ENCODE assay signal across 15 cellular contexts in genomic region chr11:111310723-111311122, GRCh38. TPM values are rescaled to one million over a fixed set of nuclear protein-coding genes. Genes with fewer than 3 reads are reported as not detected.
DNase-seq lines count a peak whose midpoint lies in the region; ATAC-seq and TF ChIP-seq lines count a peak whose summit lies in the region.
"Had no signal": no experiment of that assay in that cellular context is flagged by ENCODE, and none has a peak within 500 bp of the region (broad histone marks: within the 10 kb centered on the region; RNA-seq: fewer than 3 reads in every experiment).

No MANE protein-coding gene starts in this region.

- no peak overlapping the region for H3K4me3 Mint-ChIP-seq in MCF 10A (ENCODE audit: unreplicated experiment)
- no peak overlapping the region for H3K4me3 Mint-ChIP-seq in GM23338
- H3K4me3 Mint-ChIP-seq in chondrocyte (ENCODE audit: unreplicated experiment), result no peak overlapping the region
- H3K4me3 Mint-ChIP-seq: CD14-positive monocyte had no signal

- H3K27ac ChIP-seq in breast epithelium, result peak overlapping the region; percentile 7 to 56
- H3K27ac ChIP-seq in GM23338 (ENCODE audit: low read depth), result no peak overlapping the region
- H3K27ac ChIP-seq in mammary epithelial cell (ENCODE audit: insufficient read depth, low read depth, low read length), result no peak overlapping the region
- H3K27ac ChIP-seq: GM23248, Peyer's patch had no signal

- no peaks in the 10 kb centered on the region for H4K20me1 ChIP-seq in GM23338 (replicated peaks; ENCODE audit: insufficient read depth)
- H4K20me1 ChIP-seq in mammary epithelial cell (ENCODE audit: insufficient read depth, low read length), result no peaks in the 10 kb centered on the region

- H2AFZ ChIP-seq in GM23338, result no peak overlapping the region
- H2AFZ ChIP-seq in mammary epithelial cell (ENCODE audit: low read depth, low read length), result peak overlapping the region; percentile 1
- H2AFZ ChIP-seq: GM23248 had no signal

- in situ Hi-C loops in mammary epithelial cell (cut with MboI; ENCODE audit: low sequenced_read_pairs in 2 of 2), result no loop called here

- H3K27ac Mint-ChIP-seq in MCF 10A (ENCODE audit: low read depth, unreplicated experiment), result no peak overlapping the region
- H3K27ac Mint-ChIP-seq in GM23338, result no peak overlapping the region
- H3K27ac Mint-ChIP-seq in chondrocyte (ENCODE audit: unreplicated experiment), result no peak overlapping the region
- H3K27ac Mint-ChIP-seq: CD14-positive monocyte had no signal

- H3F3A ChIP-seq in GM23338 (replicated peaks; ENCODE audit: low read depth), result no peaks in the 10 kb centered on the region

- 10% methylated on average over 6 of the region's 6 CpGs for WGBS in mammary epithelial cell (ENCODE audit: low coverage, missing lambda C conversion rate)

- no peak overlapping the region for H3K9ac ChIP-seq in mammary epithelial cell (ENCODE audit: insufficient read depth, low read length)
- H3K9ac ChIP-seq: GM23248 had no signal

- TF ChIP-seq CTCF in breast epithelium (IDR thresholded peaks at IDR 0.05) (no peak), MCF 10A (IDR thresholded peaks at IDR 0.05; ENCODE audit: unreplicated experiment) (no peak), GM23338 (conservative IDR thresholded peaks at IDR 0.05; ENCODE audit: low read depth in 2 of 2) (no peak), mammary epithelial cell (conservative IDR thresholded peaks at IDR 0.05 in 1 of 2, IDR thresholded peaks at IDR 0.05 in 1 of 2; ENCODE audit: extremely low read depth in 1 of 2, insufficient read depth in 1 of 2, low read depth in 1 of 2, low read length in 2 of 2) (no peak), chondrocyte (IDR thresholded peaks at IDR 0.05) (no peak)

- H3K27me3 ChIP-seq in breast epithelium, result no peaks in the 10 kb centered on the region
- H3K27me3 ChIP-seq in GM23338 (ENCODE audit: insufficient read depth), result no peaks in the 10 kb centered on the region
- no peaks in the 10 kb centered on the region for H3K27me3 ChIP-seq in mammary epithelial cell (ENCODE audit: insufficient read depth, low read length)
- H3K27me3 ChIP-seq: Peyer's patch had no signal

- POLR2A ChIA-PET in MCF 10A (lab: Yijun Ruan, JAX), result no interaction called here

- H3K9me2 ChIP-seq in GM23338 (ENCODE audit: insufficient read depth), result no peaks in the 10 kb centered on the region

- H3K9me3 Mint-ChIP-seq in MCF 10A (ENCODE audit: unreplicated experiment) (peaks cover 8% of the 10 kb centered on the region), GM23338 (no peaks in the 10 kb centered on the region), chondrocyte (ENCODE audit: low read depth) (peaks cover 7% of the 10 kb centered on the region)

- H3K4me2 ChIP-seq in GM23338 (no peak overlapping the region), mammary epithelial cell (ENCODE audit: insufficient read depth, low read depth, low read length) (no peak overlapping the region)

- no peak for TF ChIP-seq POLR2A in breast epithelium (IDR thresholded peaks at IDR 0.05)

- no peaks in the 10 kb centered on the region for H3K9me3 ChIP-seq in breast epithelium
- no peaks in the 10 kb centered on the region for H3K9me3 ChIP-seq in mammary epithelial cell (replicated peaks; ENCODE audit: insufficient read depth, low read length)
- H3K9me3 ChIP-seq: Peyer's patch had no signal

- H3K4me1 ChIP-seq in breast epithelium, result no peaks in the 10 kb centered on the region
- H3K4me1 ChIP-seq in GM23338 (ENCODE audit: insufficient read depth), result no peaks in the 10 kb centered on the region
- peaks cover 9% of the 10 kb centered on the region for H3K4me1 ChIP-seq in mammary epithelial cell (ENCODE audit: insufficient read depth, low read length)

- ATAC-seq in GM23338, result peak; percentile 61
- ATAC-seq in HG03469 (IDR thresholded peaks at IDR 0.05; ENCODE audit: unreplicated experiment), result no peak
- ATAC-seq: SK-N-SH treated with all-trans-retinoic acid at 6 μM for 48 hours had no signal

- intact Hi-C loops in breast epithelium (cut with DNase I; ENCODE audit: low total_unique reads), result no loop called here
- intact Hi-C loops in MCF 10A (cut with micrococcal nuclease), result no loop called here
- intact Hi-C loops in mammary epithelial cell (cut with micrococcal nuclease), result no loop called here

- DNase-seq in breast epithelium (ENCODE audit: low spot score in 2 of 2) (no peak), MCF 10A (ENCODE audit: unreplicated experiment) (no peak), GM23338 (ENCODE audit: low spot score) (peak; percentile 20), mammary epithelial cell (peak; percentile 21), chondrocyte (ENCODE audit: low spot score) (no peak), NCI-H82 treated with DMSO at 0.1 percent for 48 hours (lab: John Stamatoyannopoulos, UW; ENCODE audit: unreplicated experiment) (no peak)
- DNase-seq: Calu3, GM23248, NCI-H2227 treated with DMSO at 0.1 percent for 48 hours, Peyer's patch, Right ventricle myocardium superior had no signal

- BruUV-seq in MCF 10A (replicated peaks; lab: Mats Ljungman, UMichigan) (no TSS peak), mammary epithelial cell (replicated peaks; lab: Mats Ljungman, UMichigan) (no TSS peak)

- dilution Hi-C loops in mammary epithelial cell (cut with HindIII; ENCODE audit: low sequenced_read_pairs), result no loop called here

- H3K79me2 ChIP-seq in GM23338 (replicated peaks; ENCODE audit: insufficient read depth), result no peaks in the 10 kb centered on the region
- no peaks in the 10 kb centered on the region for H3K79me2 ChIP-seq in mammary epithelial cell (ENCODE audit: insufficient read depth, low read length)

- H3K36me3 ChIP-seq in breast epithelium (no peaks in the 10 kb centered on the region), GM23338 (ENCODE audit: insufficient read depth) (no peaks in the 10 kb centered on the region), mammary epithelial cell (ENCODE audit: insufficient read depth, low read length) (no peaks in the 10 kb centered on the region)
- H3K36me3 ChIP-seq: Peyer's patch had no signal

- H3K27me3 Mint-ChIP-seq in MCF 10A (ENCODE audit: insufficient read depth, unreplicated experiment) (peaks cover 65% of the 10 kb centered on the region), GM23338 (ENCODE audit: insufficient read depth, low read depth, poor library complexity) (peaks cover 1% of the 10 kb centered on the region), chondrocyte (ENCODE audit: low read depth) (peaks cover 58% of the 10 kb centered on the region)

- H3K4me3 ChIP-seq in breast epithelium (no peak overlapping the region), GM23338 (no peak overlapping the region), mammary epithelial cell (replicated peaks in 1 of 3; ENCODE audit: insufficient read depth in 1 of 3, low read depth in 2 of 3, low read length in 3 of 3) (no peak overlapping the region)
- H3K4me3 ChIP-seq: GM23248, Peyer's patch had no signal

- H3K36me3 Mint-ChIP-seq in MCF 10A (ENCODE audit: insufficient read depth, unreplicated experiment) (no peaks in the 10 kb centered on the region), GM23338 (ENCODE audit: low read depth) (no peaks in the 10 kb centered on the region), chondrocyte (ENCODE audit: low read depth) (no peaks in the 10 kb centered on the region)
- H3K36me3 Mint-ChIP-seq: CD14-positive monocyte had no signal

- CTCF ChIA-PET in MCF 10A (lab: Yijun Ruan, JAX) (interaction anchor here (0.7 to 1.2 kb wide), 3 partner anchors 112 to 598 kb away, joined by 3 read pairs; partner anchors contain the start of gene ARHGAP20), mammary epithelial cell (lab: Charles Lee; ENCODE audit: low non-redundant PET) (no interaction called here)

- H3K4me1 Mint-ChIP-seq in MCF 10A (ENCODE audit: insufficient read depth, unreplicated experiment) (peaks cover 6% of the 10 kb centered on the region), GM23338 (peaks cover 2% of the 10 kb centered on the region; the same call in 2 of the 3 replicates), chondrocyte (ENCODE audit: low read depth) (no peaks in the 10 kb centered on the region)
- H3K4me1 Mint-ChIP-seq: CD14-positive monocyte had no signal

TF ChIP-seq in GM23338, 12 proteins besides CTCF, POLR2A, EP300 and RAD21 (continues in another document):
- TF ChIP-seq EZH2phosphoT487 (IDR thresholded peaks at IDR 0.05; ENCODE audit: unreplicated experiment), result no peak

RNA-seq across cellular contexts. Expression of gene POU2AF3, which starts 12.4 kb away (rescaled TPM):
- total RNA-seq in breast epithelium, result 1 to 10 TPM; 1.4 to 3.6 (median 1.6) TPM
- not detected in 2 replicates for total RNA-seq in MCF 10A (2022)
- 2.7 and 5.2 TPM in 2 replicates for total RNA-seq in GM23338 (2014; rRNA removed; shearing (Covaris generic))
- polyA plus RNA-seq in GM23338 (2016; fragmentation: Nextera tagmentation; extraction: Ambion mirVana), result 2.1 and 3.4 TPM in 2 replicates
- under 1 TPM in 1 of 2 donors, not detected in 1; 0.33 TPM for total RNA-seq in mammary epithelial cell
- polyA plus RNA-seq in mammary epithelial cell, result not detected
- polyA minus RNA-seq in mammary epithelial cell, result not detected
- total RNA-seq in chondrocyte, result not detected in 3 replicates
- total RNA-seq: GM23248; T-helper 1 cell treated with Interleukin-12 subunit alpha and Interleukin-12 subunit beta and Interleukin-4 antibody, amounts not matched to agents 30 ng/mL and 1 ng/mL, for 36 hours had no signal
- polyA plus RNA-seq: CD14-positive monocyte, GM23248 had no signal

Comparison
In these comparisons a context has a peak if more than half of its experiments do, and no peak if none do; other contexts are left out.
1. DNase-seq: peak in GM23338 (single experiment) and mammary epithelial cell (single experiment); none in breast epithelium (0 of 2), MCF 10A (single experiment), chondrocyte (single experiment) and NCI-H82 treated with DMSO at 0.1 percent for 48 hours (single experiment).
2. H3K27ac ChIP-seq: peak in breast epithelium (2 of 2); none in GM23338 (single experiment) and mammary epithelial cell (single experiment).